ENCODE assay signal across 13 cellular contexts in the genomic region with DNA sequence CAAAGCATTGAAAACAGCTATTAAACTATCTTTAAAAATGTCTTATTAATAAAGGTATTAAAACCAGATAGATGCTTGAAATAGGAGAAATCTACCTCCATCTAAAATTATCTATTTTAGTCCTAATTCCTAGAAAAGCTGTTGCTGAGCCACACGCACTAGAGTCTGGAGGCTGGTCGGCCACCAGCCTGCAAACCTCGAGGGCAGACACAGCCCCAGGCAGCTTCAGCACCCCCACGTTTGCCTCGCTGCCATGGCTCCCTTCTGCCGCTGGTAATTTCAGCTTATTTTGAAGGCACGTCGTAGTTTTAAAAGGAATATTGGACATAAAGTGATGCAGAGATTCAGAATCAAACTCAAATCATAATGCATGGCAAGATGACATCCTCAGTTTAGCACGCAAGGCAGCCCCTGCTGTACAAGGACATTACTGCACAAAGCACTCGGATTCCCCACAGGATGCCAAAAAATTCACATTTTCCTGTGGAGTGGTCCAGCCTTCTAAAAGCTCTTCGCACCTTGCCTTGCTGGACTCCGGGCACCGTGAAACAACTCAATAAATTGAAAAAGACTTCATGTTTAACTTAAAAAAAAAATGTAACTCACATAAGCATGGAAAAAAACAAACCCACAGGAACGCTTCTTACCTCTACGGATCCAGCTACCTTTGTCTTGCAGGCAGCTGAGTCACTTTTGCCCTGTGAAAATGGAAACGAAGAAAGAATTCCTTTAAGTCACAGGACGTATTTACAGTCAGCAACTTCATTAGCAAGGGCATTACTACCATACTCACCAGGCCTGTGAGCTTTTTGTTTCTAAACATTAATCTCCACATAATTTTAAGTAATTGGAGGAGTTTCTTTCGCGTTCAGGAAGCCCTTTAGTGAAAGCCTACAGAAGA.
A peak's percentile ranks its signal among the peaks of the same experiment; 100 is the strongest.
DNase-seq lines count a peak whose midpoint lies in the region; ATAC-seq and TF ChIP-seq lines count a peak whose summit lies in the region.
"Had no signal": no experiment of that assay in that cellular context is flagged by ENCODE, and none has a peak within 500 bp of the region (broad histone marks: within the 10 kb centered on the region; RNA-seq: fewer than 3 reads in every experiment).

No MANE protein-coding gene starts in this region.

- H3K4me1 ChIP-seq in PC-9 (replicated peaks; ENCODE audit: insufficient read depth) (no peaks in the 10 kb centered on the region), parathyroid adenoma (no peaks in the 10 kb centered on the region)

- CTCF ChIA-PET in PC-9 (lab: Charles Lee): interaction anchor here (0.6 kb wide), 1 partner anchor 1397 kb away, joined by 3 read pairs; no protein-coding TSS in a partner anchor

- BruUV-seq in PC-9 (replicated peaks; lab: Mats Ljungman, UMichigan): no TSS peak

- H3K4me1 Mint-ChIP-seq in activated CD4-positive, alpha-beta T cell treated with anti-CD3 and anti-CD28 coated beads, Interleukin-2, amount 10 ng/mL, durations not matched to agents 24 days and 14 days: peaks cover 3% of the 10 kb centered on the region
- H3K4me1 Mint-ChIP-seq: activated T-helper 17 cell treated with anti-CD3 and anti-CD28 coated beads, Interleukin-2, amount 50 U/mL, for 72 hours had no signal

- no peaks in the 10 kb centered on the region for H3K36me3 Mint-ChIP-seq in activated CD4-positive, alpha-beta T cell treated with anti-CD3 and anti-CD28 coated beads, Interleukin-2, amount 10 ng/mL, durations not matched to agents 24 days and 14 days (ENCODE audit: low read depth)

- peak; percentile 48 for DNase-seq in activated CD4-positive, alpha-beta T cell treated with anti-CD3 and anti-CD28 coated beads, Interleukin-2, amount 10 ng/mL, durations not matched to agents 24 days and 14 days
- DNase-seq in activated CD4-positive, alpha-beta T cell treated with anti-CD3 and anti-CD28 coated beads, Interleukin-2, amount 50 U/mL, for 4 hours: no peak
- DNase-seq in PC-9 (no peak), fibroblast of mammary gland (ENCODE audit: low read depth) (peak; percentile 6), activated gamma-delta T cell treated with Interleukin-2 at 50 U/mL for 16 hours (no peak)
- DNase-seq in activated naive CD4-positive, alpha-beta T cell (lab: John Stamatoyannopoulos, UW): no peak
- DNase-seq: activated CD4-positive, alpha-beta T cell treated with anti-CD3 and anti-CD28 coated beads for 48 hours; central memory CD4-positive, alpha-beta T cell; GOT3; NCI-H2171 treated with DMSO at 0.1 percent for 48 hours had no signal

- H2AFZ ChIP-seq in PC-9: no peak overlapping the region
- H2AFZ ChIP-seq in parathyroid adenoma: no peak overlapping the region

- H3K79me2 ChIP-seq in PC-9 (ENCODE audit: low read depth) (no peaks in the 10 kb centered on the region), parathyroid adenoma (no peaks in the 10 kb centered on the region)

- H3K9me3 ChIP-seq in PC-9 (ENCODE audit: insufficient read depth, low read depth) (no peaks in the 10 kb centered on the region), parathyroid adenoma (ENCODE audit: control insufficient read depth, low read length) (no peaks in the 10 kb centered on the region)

- H3K27ac ChIP-seq in PC-9 (no peak overlapping the region), parathyroid adenoma (no peak overlapping the region)

- POLR2A ChIA-PET in PC-9 (lab: Charles Lee; ENCODE audit: unreplicated experiment): no interaction called here

- H3K9me3 Mint-ChIP-seq in activated CD4-positive, alpha-beta T cell treated with anti-CD3 and anti-CD28 coated beads, Interleukin-2, amount 10 ng/mL, durations not matched to agents 24 days and 14 days: no peaks in the 10 kb centered on the region
- H3K9me3 Mint-ChIP-seq: activated T-helper 17 cell treated with anti-CD3 and anti-CD28 coated beads, Interleukin-2, amount 50 U/mL, for 72 hours had no signal

- no peak for ATAC-seq in GM21825 (IDR thresholded peaks at IDR 0.05; ENCODE audit: unreplicated experiment)
- ATAC-seq: activated T-helper 17 cell treated with anti-CD3 and anti-CD28 coated beads, Interleukin-2, amount 50 U/mL, for 72 hours had no signal

- H3K9ac ChIP-seq in parathyroid adenoma: no peak overlapping the region

- H3K36me3 ChIP-seq in PC-9 (ENCODE audit: low read depth): no peaks in the 10 kb centered on the region
- H3K36me3 ChIP-seq in parathyroid adenoma (ENCODE audit: control insufficient read depth, insufficient read depth, low read length): no peaks in the 10 kb centered on the region

- H3K27me3 Mint-ChIP-seq in activated CD4-positive, alpha-beta T cell treated with anti-CD3 and anti-CD28 coated beads, Interleukin-2, amount 10 ng/mL, durations not matched to agents 24 days and 14 days: peaks cover 4% of the 10 kb centered on the region
- H3K27me3 Mint-ChIP-seq: activated T-helper 17 cell treated with anti-CD3 and anti-CD28 coated beads, Interleukin-2, amount 50 U/mL, for 72 hours had no signal

- H3K27ac Mint-ChIP-seq in activated CD4-positive, alpha-beta T cell treated with anti-CD3 and anti-CD28 coated beads, Interleukin-2, amount 10 ng/mL, durations not matched to agents 24 days and 14 days: no peak overlapping the region
- H3K27ac Mint-ChIP-seq: activated T-helper 17 cell treated with anti-CD3 and anti-CD28 coated beads, Interleukin-2, amount 50 U/mL, for 72 hours had no signal

- H3K27me3 ChIP-seq in PC-9 (ENCODE audit: insufficient read depth, low read depth): no peaks in the 10 kb centered on the region
- H3K27me3 ChIP-seq in parathyroid adenoma (ENCODE audit: control insufficient read depth, insufficient read depth, low read length): no peaks in the 10 kb centered on the region

- no peak overlapping the region for H3K4me3 Mint-ChIP-seq in activated CD4-positive, alpha-beta T cell treated with anti-CD3 and anti-CD28 coated beads, Interleukin-2, amount 10 ng/mL, durations not matched to agents 24 days and 14 days
- H3K4me3 Mint-ChIP-seq: activated T-helper 17 cell treated with anti-CD3 and anti-CD28 coated beads, Interleukin-2, amount 50 U/mL, for 72 hours had no signal

- no peaks in the 10 kb centered on the region for H3F3A ChIP-seq in PC-9 (ENCODE audit: insufficient read depth, low read depth)

- intact Hi-C loops in activated CD4-positive, alpha-beta T cell treated with anti-CD3 and anti-CD28 coated beads, Interleukin-2, amount 10 ng/mL, durations not matched to agents 24 days and 14 days (cut with micrococcal nuclease): loop anchor here (10.0 kb wide), 1 partner anchor 524 kb away; a partner anchor contains a TSS
- intact Hi-C loops in PC-9 (cut with micrococcal nuclease; ENCODE audit: unreplicated experiment): loop anchor here (10.0 kb wide), 1 partner anchor 256 kb away; no protein-coding TSS in a partner anchor

- peak; percentile 35 for TF ChIP-seq CTCF in PC-9 (conservative IDR thresholded peaks at IDR 0.05)
- peak; percentile 22 for TF ChIP-seq CTCF in fibroblast of mammary gland (conservative IDR thresholded peaks at IDR 0.05; ENCODE audit: control insufficient read depth, insufficient read depth, low read depth, low read length)
- TF ChIP-seq CTCF in parathyroid adenoma (IDR thresholded peaks at IDR 0.05): peak; percentile 6

- H3K4me3 ChIP-seq in PC-9 (no peak overlapping the region), fibroblast of mammary gland (ENCODE audit: control insufficient read depth, low read depth, low read length) (no peak overlapping the region), parathyroid adenoma (ENCODE audit: low read depth, low read length) (no peak overlapping the region)

- H4K20me1 ChIP-seq in PC-9 (ENCODE audit: insufficient read depth): peaks cover 2% of the 10 kb centered on the region; the same call in 1 of the 2 replicates

- H3K9me2 ChIP-seq in PC-9 (ENCODE audit: insufficient read depth): no peaks in the 10 kb centered on the region

- H3K4me2 ChIP-seq in PC-9 (no peak overlapping the region), parathyroid adenoma (ENCODE audit: low read length) (no peak overlapping the region)

Comparison
In these comparisons a context has a peak if more than half of its experiments do, and no peak if none do; other contexts are left out.
1. DNase-seq: peak in activated CD4-positive, alpha-beta T cell treated with anti-CD3 and anti-CD28 coated beads, Interleukin-2, amount 10 ng/mL, durations not matched to agents 24 days and 14 days (single experiment) and fibroblast of mammary gland (single experiment); none in activated CD4-positive, alpha-beta T cell treated with anti-CD3 and anti-CD28 coated beads, Interleukin-2, amount 50 U/mL, for 4 hours (0 of 2), PC-9 (0 of 2), activated naive CD4-positive, alpha-beta T cell (0 of 4) and activated gamma-delta T cell treated with Interleukin-2 at 50 U/mL for 16 hours (single experiment).
2. Peak in every context shown above with its lines, with median percentiles within 50 percentile points of each other: CTCF ChIP-seq.